ENCODE assay signal across 8 cellular contexts in genomic region chr19:35013047-35013819, GRCh38. TPM values are rescaled to one million over a fixed set of nuclear protein-coding genes. Genes with fewer than 3 reads are reported as not detected.
DNase-seq lines count a peak whose midpoint lies in the region; ATAC-seq and TF ChIP-seq lines count a peak whose summit lies in the region.

No MANE protein-coding gene starts in this region.

- H3K36me3 Mint-ChIP-seq in activated T-cell treated with anti-CD3 and anti-CD28 coated beads, Interleukin-2, amount 50 U/mL, for 72 hours (ENCODE audit: insufficient read depth in 2 of 2) = peaks cover 9 to 32% of the 10 kb centered on the region in 2 donors

- 67 to 68% methylated on average over 27 to 29 of the region's 32 CpGs for WGBS in thyroid gland, 2 donors

- H3K9me3 Mint-ChIP-seq in activated T-cell treated with anti-CD3 and anti-CD28 coated beads, Interleukin-2, amount 50 U/mL, for 72 hours = no peaks in the 10 kb centered on the region

- H3K79me2 ChIP-seq in osteoblast (ENCODE audit: insufficient read depth, low read length) = no peaks in the 10 kb centered on the region

- H3K36me3 ChIP-seq in osteoblast (ENCODE audit: insufficient read depth, low read length) = peaks cover 60% of the 10 kb centered on the region
- peaks cover 36 to 43% of the 10 kb centered on the region in 2 donors for H3K36me3 ChIP-seq in thyroid gland

- TF ChIP-seq CTCF in 22Rv1 (IDR thresholded peaks at IDR 0.05) (peak; percentile 92), fibroblast of mammary gland (conservative IDR thresholded peaks at IDR 0.05; ENCODE audit: control insufficient read depth, insufficient read depth, low read depth, low read length) (peak; percentile 92), osteoblast (IDR thresholded peaks at IDR 0.05; ENCODE audit: extremely low read depth, low read depth, low read length) (peak; percentile 83), thyroid gland (IDR thresholded peaks at IDR 0.05) (peak; percentile 83 to 97 (median 88))

- H3K27me3 ChIP-seq in osteoblast (ENCODE audit: insufficient read depth, low read length) (no peaks in the 10 kb centered on the region), thyroid gland (no peaks in the 10 kb centered on the region)

- no peaks in the 10 kb centered on the region for H3K27me3 Mint-ChIP-seq in activated T-cell treated with anti-CD3 and anti-CD28 coated beads, Interleukin-2, amount 50 U/mL, for 72 hours (ENCODE audit: low read depth)

- peak overlapping the region; percentile 90 for H3K27ac Mint-ChIP-seq in activated T-cell treated with anti-CD3 and anti-CD28 coated beads, Interleukin-2, amount 50 U/mL, for 72 hours

- peak overlapping the region; percentile 55 to 62 for H3K4me3 Mint-ChIP-seq in activated T-cell treated with anti-CD3 and anti-CD28 coated beads, Interleukin-2, amount 50 U/mL, for 72 hours

- no peaks in the 10 kb centered on the region for H3K9me3 ChIP-seq in osteoblast (ENCODE audit: low read depth, low read length)
- no peaks in the 10 kb centered on the region for H3K9me3 ChIP-seq in thyroid gland

- intact Hi-C loops in thyroid gland (cut with DNase I) = loop anchor here (5.0 kb wide), 1 partner anchor 41 kb away; no protein-coding TSS in a partner anchor

- ATAC-seq in activated T-cell treated with anti-CD3 and anti-CD28 coated beads, Interleukin-2, amount 50 U/mL, for 72 hours (replicated peaks in 1 of 2) = peak; percentile 79 to 81
- no peak for ATAC-seq in HG03565 (IDR thresholded peaks at IDR 0.05; ENCODE audit: unreplicated experiment)

- H4K20me1 ChIP-seq in osteoblast (ENCODE audit: insufficient read depth, low read length) = peaks cover 9% of the 10 kb centered on the region

- H3K27ac ChIP-seq in 22Rv1 (no peak overlapping the region), osteoblast (ENCODE audit: low read depth, low read length) (no peak overlapping the region), thyroid gland (peak overlapping the region in 1 of 3 donors; percentile 26)

- H2AFZ ChIP-seq in osteoblast (ENCODE audit: low read length) = no peak overlapping the region

- peak; percentile 91 for DNase-seq in GM19238 (ENCODE audit: insufficient read length, low spot score)
- DNase-seq in OCI-M1 (lab: John Stamatoyannopoulos, UW) = peak; percentile 47
- DNase-seq in activated T-cell treated with anti-CD3 and anti-CD28 coated beads, Interleukin-2, amount 50 U/mL, for 72 hours = peak; percentile 78 to 86
- peak; percentile 61 for DNase-seq in fibroblast of mammary gland (ENCODE audit: low read depth)
- peak; percentile 98 for DNase-seq in osteoblast (ENCODE audit: insufficient read length, low spot score, missing footprints)
- peak; percentile 55 to 63 for DNase-seq in thyroid gland

- no peak overlapping the region for H3K4me2 ChIP-seq in osteoblast (ENCODE audit: insufficient read depth, low read length)

- H3K4me1 ChIP-seq in osteoblast (ENCODE audit: insufficient read depth, low read length) (no peaks in the 10 kb centered on the region), thyroid gland (peaks cover 0 to 16% of the 10 kb centered on the region in 2 donors)

- H3K4me3 ChIP-seq in fibroblast of mammary gland (ENCODE audit: control insufficient read depth, low read depth, low read length) (no peak overlapping the region), osteoblast (ENCODE audit: insufficient read depth, low read length) (no peak overlapping the region), thyroid gland (replicated peaks in 1 of 3) (no peak overlapping the region)

- H3K4me1 Mint-ChIP-seq in activated T-cell treated with anti-CD3 and anti-CD28 coated beads, Interleukin-2, amount 50 U/mL, for 72 hours (ENCODE audit: low read depth) = peaks cover 66% of the 10 kb centered on the region

- TF ChIP-seq POLR2A in thyroid gland (IDR thresholded peaks at IDR 0.05) = no peak

RNA-seq across cellular contexts. Expression of gene GRAMD1A, which starts 13.1 kb away (rescaled TPM):
- 100 to 1,000 TPM; 233 to 236 TPM for total RNA-seq in activated T-cell treated with anti-CD3 and anti-CD28 coated beads, Interleukin-2, amount 50 U/mL, for 72 hours
- total RNA-seq in osteoblast (29.7 and 33.6 TPM in 2 replicates), thyroid gland (10 to 100 TPM; 33.4 to 57.5 (median 47.0) TPM)

RNA-seq across cellular contexts. Expression of gene SCN1B, which starts 17.0 kb away (rescaled TPM):
- total RNA-seq in activated T-cell treated with anti-CD3 and anti-CD28 coated beads, Interleukin-2, amount 50 U/mL, for 72 hours = 1 to 10 TPM; 2.7 to 4.7 TPM
- total RNA-seq in osteoblast (4.7 and 5.6 TPM in 2 replicates), thyroid gland (10 to 100 TPM in 2 of 4 donors, 1 to 10 TPM in 2; 5.7 to 19.6 (median 10.1) TPM)

RNA-seq across cellular contexts. Expression of gene HPN, which starts 28.3 kb away (rescaled TPM):
- total RNA-seq in activated T-cell treated with anti-CD3 and anti-CD28 coated beads, Interleukin-2, amount 50 U/mL, for 72 hours = under 1 TPM; 0.19 to 0.30 TPM
- total RNA-seq in osteoblast = under 0.01 and 0.29 TPM in 2 replicates
- 10 to 100 TPM; 16.3 to 19.3 (median 17.9) TPM for total RNA-seq in thyroid gland

RNA-seq across cellular contexts. Expression of gene ZNF792, which starts 49.2 kb away (rescaled TPM):
- 1 to 10 TPM; 8.3 to 9.1 TPM for total RNA-seq in activated T-cell treated with anti-CD3 and anti-CD28 coated beads, Interleukin-2, amount 50 U/mL, for 72 hours
- total RNA-seq in osteoblast (6.2 TPM in 2 replicates), thyroid gland (10 to 100 TPM in 1 of 4 donors, 1 to 10 TPM in 3; 7.5 to 13.2 (median 9.3) TPM)

Comparison
In these comparisons a context has a peak if more than half of its experiments do, and no peak if none do; other contexts are left out.
1. DNase-seq: peak in every context shown above with its lines; median percentile 98 in osteoblast; 91 in GM19238; 82 in activated T-cell treated with anti-CD3 and anti-CD28 coated beads, Interleukin-2, amount 50 U/mL, for 72 hours; 61 in fibroblast of mammary gland; 59 in thyroid gland; 47 in OCI-M1.
2. RNA of gene HPN, which starts 28.3 kb away (total RNA-seq): 16.3 to 19.3 TPM in thyroid gland; 0.19 to 0.30 TPM in activated T-cell treated with anti-CD3 and anti-CD28 coated beads, Interleukin-2, amount 50 U/mL, for 72 hours and under 0.01 to 0.29 TPM in osteoblast; every median in the first group is over 10 times any median in the second.
3. Peak in every context shown above with its lines, with median percentiles within 50 percentile points of each other: CTCF ChIP-seq.